1 cellular context compared by ENCODE assay signal in the genomic region with DNA sequence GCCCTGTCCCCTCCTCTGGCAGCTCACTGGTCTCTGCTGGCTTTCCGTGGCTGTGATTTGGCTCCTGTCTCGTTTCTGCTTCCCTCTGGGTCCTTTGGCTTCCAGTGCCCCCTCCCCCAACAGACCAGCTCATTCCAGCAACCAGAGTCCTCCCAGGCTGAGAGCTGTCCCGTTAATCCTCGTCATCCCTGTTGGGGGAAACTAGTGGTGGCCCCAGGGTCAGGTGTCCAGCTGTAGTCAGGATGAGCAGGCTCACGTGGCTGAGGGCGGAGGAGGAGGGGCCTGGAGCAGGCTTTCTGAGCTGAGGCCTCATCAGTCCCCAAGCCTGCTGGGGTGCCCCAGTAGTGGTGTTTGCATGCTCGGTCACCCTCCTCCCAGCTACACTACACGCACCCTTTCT.
TF ChIP-seq lines count a peak whose summit lies in the region.

No MANE protein-coding gene starts in this region.

TF ChIP-seq in HepG2, 621 proteins besides CTCF, POLR2A, EP300 and RAD21 (continued from another document and continues in another):
- TF ChIP-seq NAIF1 (CRISPR knock-in tag; IDR thresholded peaks at IDR 0.05; ENCODE audit: borderline replicate concordance) (no peak), REPIN1 (CRISPR knock-in tag; IDR thresholded peaks at IDR 0.05; ENCODE audit: borderline replicate concordance, low read depth) (peak; percentile 66; the same call in 1 of the 2 replicates), ZMAT5 (CRISPR knock-in tag; IDR thresholded peaks at IDR 0.05; ENCODE audit: borderline replicate concordance, low read depth) (no peak), RORA (CRISPR knock-in tag; IDR thresholded peaks at IDR 0.05) (no peak), LCORL (IDR thresholded peaks at IDR 0.05) (no peak), LCORL (CRISPR knock-in tag; IDR thresholded peaks at IDR 0.05) (peak; percentile 91), ZGPAT (CRISPR knock-in tag; IDR thresholded peaks at IDR 0.05) (peak; percentile 52; the same call in 1 of the 2 replicates), NCOA2 (CRISPR knock-in tag; IDR thresholded peaks at IDR 0.05) (peak; percentile 8; the same call in 1 of the 2 replicates), ZNF724P (CRISPR knock-in tag; IDR thresholded peaks at IDR 0.05; ENCODE audit: borderline replicate concordance) (0 out of 2 replicates have a peak, but pooled peaks have one; percentile 12), ZNF839 (CRISPR knock-in tag; IDR thresholded peaks at IDR 0.05; ENCODE audit: borderline replicate concordance) (no peak), HNF4A (CRISPR knock-in tag; IDR thresholded peaks at IDR 0.05) (peak; percentile 35), ZFP36 (IDR thresholded peaks at IDR 0.05; ENCODE audit: borderline replicate concordance, low read depth, low read length, partially characterized antibody) (no peak), ZNF703 (CRISPR knock-in tag; IDR thresholded peaks at IDR 0.05; ENCODE audit: borderline replicate concordance) (no peak), TGIF2 (CRISPR knock-in tag; IDR thresholded peaks at IDR 0.05) (0 out of 2 replicates have a peak, but pooled peaks have one; percentile 61), FIP1L1 (IDR thresholded peaks at IDR 0.05; ENCODE audit: borderline replicate concordance, insufficient read depth, low read depth, low read length) (no peak), PTBP1 (IDR thresholded peaks at IDR 0.05; ENCODE audit: low read depth, low read length, poor library complexity, severe bottlenecking) (no peak), RFX3 (CRISPR knock-in tag; IDR thresholded peaks at IDR 0.05) (no peak), ZBTB10 (CRISPR knock-in tag; IDR thresholded peaks at IDR 0.05; ENCODE audit: borderline replicate concordance) (0 out of 2 replicates have a peak, but pooled peaks have one; percentile 5), ZNF329 (CRISPR knock-in tag; IDR thresholded peaks at IDR 0.05; ENCODE audit: low read depth) (no peak), POLR2AphosphoS2 (IDR thresholded peaks at IDR 0.05; ENCODE audit: low read depth, low read length) (no peak), MAF1 (CRISPR knock-in tag; IDR thresholded peaks at IDR 0.05; ENCODE audit: borderline replicate concordance) (no peak), ZNF382 (CRISPR knock-in tag; IDR thresholded peaks at IDR 0.05; ENCODE audit: borderline replicate concordance) (no peak), ELF4 (CRISPR knock-in tag; IDR thresholded peaks at IDR 0.05; ENCODE audit: borderline replicate concordance) (no peak), KDM1A (CRISPR knock-in tag; IDR thresholded peaks at IDR 0.05) (0 out of 2 replicates have a peak, but pooled peaks have one; percentile 22), ZBTB40 (IDR thresholded peaks at IDR 0.05) (no peak), ZBTB40 (CRISPR knock-in tag; IDR thresholded peaks at IDR 0.05) (no peak)
- TF ChIP-seq, protein P1, sequence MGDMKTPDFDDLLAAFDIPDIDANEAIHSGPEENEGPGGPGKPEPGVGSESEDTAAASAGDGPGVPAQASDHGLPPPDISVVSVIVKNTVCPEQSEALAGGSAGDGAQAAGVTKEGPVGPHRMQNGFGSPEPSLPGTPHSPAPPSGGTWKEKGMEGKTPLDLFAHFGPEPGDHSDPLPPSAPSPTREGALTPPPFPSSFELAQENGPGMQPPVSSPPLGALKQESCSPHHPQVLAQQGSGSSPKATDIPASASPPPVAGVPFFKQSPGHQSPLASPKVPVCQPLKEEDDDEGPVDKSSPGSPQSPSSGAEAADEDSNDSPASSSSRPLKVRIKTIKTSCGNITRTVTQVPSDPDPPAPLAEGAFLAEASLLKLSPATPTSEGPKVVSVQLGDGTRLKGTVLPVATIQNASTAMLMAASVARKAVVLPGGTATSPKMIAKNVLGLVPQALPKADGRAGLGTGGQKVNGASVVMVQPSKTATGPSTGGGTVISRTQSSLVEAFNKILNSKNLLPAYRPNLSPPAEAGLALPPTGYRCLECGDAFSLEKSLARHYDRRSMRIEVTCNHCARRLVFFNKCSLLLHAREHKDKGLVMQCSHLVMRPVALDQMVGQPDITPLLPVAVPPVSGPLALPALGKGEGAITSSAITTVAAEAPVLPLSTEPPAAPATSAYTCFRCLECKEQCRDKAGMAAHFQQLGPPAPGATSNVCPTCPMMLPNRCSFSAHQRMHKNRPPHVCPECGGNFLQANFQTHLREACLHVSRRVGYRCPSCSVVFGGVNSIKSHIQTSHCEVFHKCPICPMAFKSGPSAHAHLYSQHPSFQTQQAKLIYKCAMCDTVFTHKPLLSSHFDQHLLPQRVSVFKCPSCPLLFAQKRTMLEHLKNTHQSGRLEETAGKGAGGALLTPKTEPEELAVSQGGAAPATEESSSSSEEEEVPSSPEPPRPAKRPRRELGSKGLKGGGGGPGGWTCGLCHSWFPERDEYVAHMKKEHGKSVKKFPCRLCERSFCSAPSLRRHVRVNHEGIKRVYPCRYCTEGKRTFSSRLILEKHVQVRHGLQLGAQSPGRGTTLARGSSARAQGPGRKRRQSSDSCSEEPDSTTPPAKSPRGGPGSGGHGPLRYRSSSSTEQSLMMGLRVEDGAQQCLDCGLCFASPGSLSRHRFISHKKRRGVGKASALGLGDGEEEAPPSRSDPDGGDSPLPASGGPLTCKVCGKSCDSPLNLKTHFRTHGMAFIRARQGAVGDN (CRISPR knock-in tag; IDR thresholded peaks at IDR 0.05) = peak; percentile 90
- TF ChIP-seq, protein P2, sequence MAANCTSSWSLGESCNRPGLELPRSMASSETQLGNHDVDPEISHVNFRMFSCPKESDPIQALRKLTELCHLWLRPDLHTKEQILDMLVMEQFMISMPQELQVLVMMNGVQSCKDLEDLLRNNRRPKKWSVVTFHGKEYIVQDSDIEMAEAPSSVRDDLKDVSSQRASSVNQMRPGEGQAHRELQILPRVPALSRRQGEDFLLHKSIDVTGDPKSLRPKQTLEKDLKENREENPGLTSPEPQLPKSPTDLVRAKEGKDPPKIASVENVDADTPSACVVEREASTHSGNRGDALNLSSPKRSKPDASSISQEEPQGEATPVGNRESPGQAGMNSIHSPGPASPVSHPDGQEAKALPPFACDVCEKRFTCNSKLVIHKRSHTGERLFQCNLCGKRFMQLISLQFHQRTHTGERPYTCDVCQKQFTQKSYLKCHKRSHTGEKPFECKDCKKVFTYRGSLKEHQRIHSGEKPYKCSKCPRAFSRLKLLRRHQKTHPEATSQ (CRISPR knock-in tag; IDR thresholded peaks at IDR 0.05; ENCODE audit: borderline replicate concordance) = no peak
- TF ChIP-seq, protein P3, sequence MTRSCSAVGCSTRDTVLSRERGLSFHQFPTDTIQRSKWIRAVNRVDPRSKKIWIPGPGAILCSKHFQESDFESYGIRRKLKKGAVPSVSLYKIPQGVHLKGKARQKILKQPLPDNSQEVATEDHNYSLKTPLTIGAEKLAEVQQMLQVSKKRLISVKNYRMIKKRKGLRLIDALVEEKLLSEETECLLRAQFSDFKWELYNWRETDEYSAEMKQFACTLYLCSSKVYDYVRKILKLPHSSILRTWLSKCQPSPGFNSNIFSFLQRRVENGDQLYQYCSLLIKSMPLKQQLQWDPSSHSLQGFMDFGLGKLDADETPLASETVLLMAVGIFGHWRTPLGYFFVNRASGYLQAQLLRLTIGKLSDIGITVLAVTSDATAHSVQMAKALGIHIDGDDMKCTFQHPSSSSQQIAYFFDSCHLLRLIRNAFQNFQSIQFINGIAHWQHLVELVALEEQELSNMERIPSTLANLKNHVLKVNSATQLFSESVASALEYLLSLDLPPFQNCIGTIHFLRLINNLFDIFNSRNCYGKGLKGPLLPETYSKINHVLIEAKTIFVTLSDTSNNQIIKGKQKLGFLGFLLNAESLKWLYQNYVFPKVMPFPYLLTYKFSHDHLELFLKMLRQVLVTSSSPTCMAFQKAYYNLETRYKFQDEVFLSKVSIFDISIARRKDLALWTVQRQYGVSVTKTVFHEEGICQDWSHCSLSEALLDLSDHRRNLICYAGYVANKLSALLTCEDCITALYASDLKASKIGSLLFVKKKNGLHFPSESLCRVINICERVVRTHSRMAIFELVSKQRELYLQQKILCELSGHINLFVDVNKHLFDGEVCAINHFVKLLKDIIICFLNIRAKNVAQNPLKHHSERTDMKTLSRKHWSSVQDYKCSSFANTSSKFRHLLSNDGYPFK (CRISPR knock-in tag; IDR thresholded peaks at IDR 0.05; ENCODE audit: borderline replicate concordance) = no peak
- TF ChIP-seq, protein P4, sequence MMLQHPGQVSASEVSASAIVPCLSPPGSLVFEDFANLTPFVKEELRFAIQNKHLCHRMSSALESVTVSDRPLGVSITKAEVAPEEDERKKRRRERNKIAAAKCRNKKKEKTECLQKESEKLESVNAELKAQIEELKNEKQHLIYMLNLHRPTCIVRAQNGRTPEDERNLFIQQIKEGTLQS (CRISPR knock-in tag; IDR thresholded peaks at IDR 0.05) = no peak
- TF ChIP-seq, protein P5, sequence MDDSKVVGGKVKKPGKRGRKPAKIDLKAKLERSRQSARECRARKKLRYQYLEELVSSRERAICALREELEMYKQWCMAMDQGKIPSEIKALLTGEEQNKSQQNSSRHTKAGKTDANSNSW (CRISPR knock-in tag; IDR thresholded peaks at IDR 0.05; ENCODE audit: borderline replicate concordance) = no peak
